ENCODE assay signal across 13 cellular contexts in genomic region chr7:90660819-90661218, GRCh38.
DNase-seq lines count a peak whose midpoint lies in the region; ATAC-seq and TF ChIP-seq lines count a peak whose summit lies in the region.
"Had no signal": no experiment of that assay in that cellular context is flagged by ENCODE, and none has a peak within 500 bp of the region (broad histone marks: within the 10 kb centered on the region; RNA-seq: fewer than 3 reads in every experiment).

No MANE protein-coding gene starts in this region.

- no peak for DNase-seq in Karpas-422
- DNase-seq in kidney tubule cell (ENCODE audit: low spot score), result peak; percentile 79
- no peak for DNase-seq in GM10248 (ENCODE audit: extremely low spot score)
- no peak for DNase-seq in activated CD8-positive, alpha-beta memory T cell treated with anti-CD3 and anti-CD28 coated beads, Interleukin-2, amount 50 U/mL, for 48 hours
- DNase-seq in activated T-cell treated with anti-CD3 and anti-CD28 coated beads, Interleukin-2, amount 50 U/mL, for 48 hours, result no peak
- DNase-seq in NCI-H526 (lab: John Stamatoyannopoulos, UW), result no peak
- DNase-seq: activated CD8-positive, alpha-beta T cell treated with anti-CD3 and anti-CD28 coated beads for 36 hours; activated naive CD4-positive, alpha-beta T cell treated with anti-CD3 and anti-CD28 coated beads for 36 hours; DMS153; nephron progenitor cell had no signal

- no peaks in the 10 kb centered on the region for H3K36me3 ChIP-seq in HEK293 (ENCODE audit: control insufficient read depth in 2 of 2, insufficient read depth in 1 of 2, low read length in 2 of 2)
- H3K36me3 ChIP-seq in Karpas-422 (ENCODE audit: insufficient read depth, low read length), result no peaks in the 10 kb centered on the region
- H3K36me3 ChIP-seq: vagina had no signal

- H3K9ac ChIP-seq in Karpas-422 (ENCODE audit: low read length), result peak overlapping the region; percentile 5

- TF ChIP-seq CTCF in HEK293 (tag by site-specific recombination; IDR thresholded peaks at IDR 0.05) (no peak), GM10248 (IDR thresholded peaks at IDR 0.05; ENCODE audit: control extremely low read depth, extremely low read depth, low read depth, missing control alignments) (no peak)

- H4K20me1 ChIP-seq in Karpas-422 (ENCODE audit: insufficient read depth, low read depth, low read length), result no peaks in the 10 kb centered on the region

- peak; percentile 64 for ATAC-seq in GM18502 (IDR thresholded peaks at IDR 0.05; ENCODE audit: poor library complexity, unreplicated experiment)
- ATAC-seq: activated CD8-positive, alpha-beta T cell treated with anti-CD3 and anti-CD28 coated beads for 36 hours had no signal

- H3K27ac ChIP-seq in HEK293 (ENCODE audit: extremely low read depth, low read depth, low read length) (no peak overlapping the region), Karpas-422 (ENCODE audit: low read length) (peak overlapping the region; percentile 36)
- H3K27ac ChIP-seq: vagina had no signal

- no peaks in the 10 kb centered on the region for H3K4me1 ChIP-seq in HEK293 (ENCODE audit: control insufficient read depth, insufficient read depth, low read length)
- H3K4me1 ChIP-seq in Karpas-422 (ENCODE audit: low read length), result peaks cover 59% of the 10 kb centered on the region

- peaks cover 83% of the 10 kb centered on the region for H3K79me2 ChIP-seq in Karpas-422 (ENCODE audit: low read length)

- H3K4me3 ChIP-seq in HEK293 (ENCODE audit: low read depth, low read length) (no peak overlapping the region), Karpas-422 (ENCODE audit: low read length) (no peak overlapping the region)
- H3K4me3 ChIP-seq: vagina had no signal

- POLR2A ChIA-PET in HEK293 (lab: Yijun Ruan, JAX) (no interaction called here), GM10248 (lab: Yijun Ruan, JAX) (no interaction called here)

- H3K4me2 ChIP-seq in Karpas-422 (ENCODE audit: low read depth, low read length, poor library complexity, severe bottlenecking), result peak overlapping the region; percentile 22

- CTCF ChIA-PET in HEK293 (lab: Yijun Ruan, JAX), result interaction anchor here (1.0 kb wide), 1 partner anchor 32 kb away, joined by 3 read pairs; no protein-coding TSS in a partner anchor
- CTCF ChIA-PET in GM10248 (lab: Yijun Ruan, JAX), result interaction anchor here (0.9 to 1.7 kb wide), 7 partner anchors 11 to 373 kb away, joined by 3 to 5 read pairs (median 4); no protein-coding TSS in a partner anchor

- no peak overlapping the region for H2AFZ ChIP-seq in Karpas-422 (ENCODE audit: low read length)

- H3K9me3 ChIP-seq in HEK293 (ENCODE audit: control insufficient read depth, insufficient read depth, low read depth, low read length), result no peaks in the 10 kb centered on the region
- no peaks in the 10 kb centered on the region for H3K9me3 ChIP-seq in Karpas-422 (ENCODE audit: low read length)
- H3K9me3 ChIP-seq: vagina had no signal

- no peaks in the 10 kb centered on the region for H3K27me3 ChIP-seq in Karpas-422 (ENCODE audit: low read length)
- H3K27me3 ChIP-seq: vagina had no signal

- H3K9me2 ChIP-seq in Karpas-422 (replicated peaks; ENCODE audit: insufficient read depth, low read length), result no peaks in the 10 kb centered on the region

TF ChIP-seq in HEK293, 187 proteins besides CTCF, POLR2A, EP300 and RAD21:
- TF ChIP-seq OSR2 (tag by site-specific recombination; IDR thresholded peaks at IDR 0.05) (0 out of 2 replicates have a peak, but pooled peaks have one; percentile 16), ZSCAN30 (tag by site-specific recombination; IDR thresholded peaks at IDR 0.05) (no peak)
